7 cellular contexts compared by ENCODE assay signal in genomic region chr3:107565244-107565643, GRCh38. TPM values are rescaled to one million over a fixed set of nuclear protein-coding genes. Genes with fewer than 3 reads are reported as not detected.
DNase-seq lines count a peak whose midpoint lies in the region; ATAC-seq, FAIRE-seq and TF ChIP-seq lines count a peak whose summit lies in the region.
"Not testable (repeated sequence)": the region's sequence is repeated elsewhere in the genome, so short reads cannot be mapped to it uniquely, and the experiment has no call there.

No MANE protein-coding gene starts in this region.

- 88% methylated on average over 7 of the region's 7 CpGs for WGBS in A549 (ENCODE audit: missing lambda C conversion rate)
- WGBS in small intestine, 3 donors = 95 to 98% (median 95%) methylated on average over 7 of the region's 7 CpGs

- not testable (repeated sequence) for TF ChIP-seq POLR2A in A549 (IDR thresholded peaks at IDR 0.05; ENCODE audit: low read length)

- H3K27ac Mint-ChIP-seq in WTC11 = not testable (repeated sequence)

- TF ChIP-seq CTCF in A549 (IDR thresholded peaks at IDR 0.05); HEK293 (tag by site-specific recombination; IDR thresholded peaks at IDR 0.05); WTC11 (IDR thresholded peaks at IDR 0.05); kidney (IDR thresholded peaks at IDR 0.05; ENCODE audit: borderline replicate concordance, extremely low read depth, insufficient read depth): not testable (repeated sequence)

- POLR2A ChIA-PET in A549 (lab: Yijun Ruan, JAX); HEK293 (lab: Yijun Ruan, JAX); WTC11 (lab: Charles Lee): not testable (repeated sequence)

- TF ChIP-seq RAD21 in A549 (conservative IDR thresholded peaks at IDR 0.05 in 1 of 2, IDR thresholded peaks at IDR 0.05 in 1 of 2) = not testable (repeated sequence)

- H3K4me3 Mint-ChIP-seq in WTC11 = not testable (repeated sequence)

- not testable (repeated sequence) for DNase-seq in A549 (ENCODE audit: low read depth in 1 of 2, low spot score in 1 of 2); WTC11 (ENCODE audit: low spot score); frontal cortex (ENCODE audit: low spot score in 2 of 2); kidney; small intestine

- not testable (repeated sequence) for H3K4me1 ChIP-seq in A549; HEK293 (ENCODE audit: control insufficient read depth, insufficient read depth, low read length); kidney (ENCODE audit: control insufficient read depth in 1 of 2, insufficient read depth in 1 of 2, low read depth in 1 of 2, low read length in 2 of 2); small intestine (ENCODE audit: control insufficient read depth in 2 of 2, insufficient read depth in 1 of 2, low read depth in 1 of 2, low read length in 1 of 2)

- CTCF ChIA-PET in A549 (lab: Yijun Ruan, JAX) (interaction anchor here (1.1 to 1.4 kb wide), 2 partner anchors 8 to 136 kb away, joined by 3 to 5 read pairs; no protein-coding TSS in a partner anchor), HEK293 (lab: Yijun Ruan, JAX) (interaction anchor here (1.1 kb wide), 1 partner anchor 40 kb away, joined by 3 read pairs; no protein-coding TSS in a partner anchor), WTC11 (lab: Charles Lee) (interaction anchor here (1.4 kb wide), 1 partner anchor 144 kb away, joined by 4 read pairs; no protein-coding TSS in a partner anchor)

- TF ChIP-seq EP300 in A549 (IDR thresholded peaks at IDR 0.05) = not testable (repeated sequence)

- not testable (repeated sequence) for ATAC-seq in A549, WTC11

- H3K4me3 ChIP-seq in A549; HEK293 (ENCODE audit: low read depth, low read length); kidney (ENCODE audit: low read length in 2 of 2); small intestine (ENCODE audit: low read depth in 1 of 2, low read length in 2 of 2): not testable (repeated sequence)

- not testable (repeated sequence) for H3K9me3 Mint-ChIP-seq in WTC11

- intact Hi-C loops in kidney (cut with DNase I) = not testable (repeated sequence)

- not testable (repeated sequence) for H3K9me3 ChIP-seq in A549; HEK293 (ENCODE audit: control insufficient read depth, insufficient read depth, low read depth, low read length); kidney (ENCODE audit: control insufficient read depth in 1 of 2, low read length in 2 of 2); small intestine (ENCODE audit: control insufficient read depth, low read depth)

- peaks cover 34% of the 10 kb centered on the region for H3K4me1 Mint-ChIP-seq in WTC11

- H3K27me3 ChIP-seq in small intestine (ENCODE audit: control insufficient read depth in 2 of 2, insufficient read depth in 2 of 2, low read length in 2 of 2) = not testable (repeated sequence)

- not testable (repeated sequence) for H3K4me2 ChIP-seq in A549

- not testable (repeated sequence) for H3K36me3 ChIP-seq in HEK293 (ENCODE audit: control insufficient read depth in 2 of 2, insufficient read depth in 1 of 2, low read length in 2 of 2); kidney (ENCODE audit: control insufficient read depth in 1 of 2, insufficient read depth in 2 of 2, low read length in 2 of 2); small intestine (ENCODE audit: control insufficient read depth in 2 of 2, insufficient read depth in 2 of 2, low read length in 2 of 2)

- H3K27me3 Mint-ChIP-seq in WTC11 (ENCODE audit: low read depth) = not testable (repeated sequence)

- not testable (repeated sequence) for FAIRE-seq in A549 (lab: Jason Lieb, UNC)
- FAIRE-seq in endometrium (lab: Jason Lieb, UNC) (peak; percentile 74), frontal cortex (lab: Jason Lieb, UNC) (peak; percentile 61), kidney (lab: Jason Lieb, UNC) (peak; percentile 27), small intestine (lab: Jason Lieb, UNC) (peak; percentile 15)

- H3K27ac ChIP-seq in A549; HEK293 (ENCODE audit: extremely low read depth, low read depth, low read length); kidney (ENCODE audit: low read depth in 2 of 2, low read length in 2 of 2); small intestine (ENCODE audit: low read depth in 1 of 2, low read length in 1 of 2): not testable (repeated sequence)

- not testable (repeated sequence) for H3K9ac ChIP-seq in kidney (ENCODE audit: low read length in 2 of 2)

- H3K36me3 Mint-ChIP-seq in WTC11 = not testable (repeated sequence)

TF ChIP-seq in A549, 52 proteins besides CTCF, POLR2A, EP300 and RAD21:
- peak; percentile 56 for TF ChIP-seq ZC3H11A (IDR thresholded peaks at IDR 0.05)

TF ChIP-seq in HEK293, 187 proteins besides CTCF, POLR2A, EP300 and RAD21 (continues in another document):
- TF ChIP-seq ZNF138 (tag by site-specific recombination; IDR thresholded peaks at IDR 0.05; ENCODE audit: borderline replicate concordance) = 0 out of 2 replicates have a peak, but pooled peaks have one; percentile 28
- peak; percentile 46; the same call in 1 of the 2 replicates for TF ChIP-seq ZNF654 (tag by site-specific recombination; IDR thresholded peaks at IDR 0.05; ENCODE audit: low read depth)
- TF ChIP-seq ZNF555 (tag by site-specific recombination; conservative IDR thresholded peaks at IDR 0.05) = peak; percentile 80
- 0 out of 2 replicates have a peak, but pooled peaks have one; percentile 43 for TF ChIP-seq ZNF639 (tag by site-specific recombination; IDR thresholded peaks at IDR 0.05)
- TF ChIP-seq ZNF354C (tag by site-specific recombination; IDR thresholded peaks at IDR 0.05; ENCODE audit: borderline replicate concordance, low read depth) = 0 out of 2 replicates have a peak, but pooled peaks have one; percentile 34

TF ChIP-seq in WTC11, 78 proteins besides CTCF, POLR2A, EP300 and RAD21:
- TF ChIP-seq HMGA2 (CRISPR knock-in tag; IDR thresholded peaks at IDR 0.05) (peak; percentile 70), ZNF121 (CRISPR knock-in tag; IDR thresholded peaks at IDR 0.05) (0 out of 2 replicates have a peak, but pooled peaks have one; percentile 42)

RNA-seq across cellular contexts. Expression of gene BBX, which starts 42.5 kb away (rescaled TPM):
- polyA plus RNA-seq in A549 (2011; rRNA removed) (55.7 and 62.8 TPM in 2 replicates), A549 (2017; fragmentation: RNase III; extraction: RNeasy Plus Mini Kit Qiagen cat#74134 plus additional on column Dnase treatment) (16.4 to 16.8 TPM (median 16.7 TPM) in 3 replicates), kidney (ENCODE audit: insufficient read depth, low read depth, low replicate concordance) (8.1 TPM), small intestine (1 to 10 TPM; 3.5 to 8.2 (median 4.5) TPM)
- polyA plus RNA-seq in A549 (2012; cell fraction: cytosol; rRNA removed) = 7.9 and 8.2 TPM in 2 replicates
- 6.4 and 8.8 TPM in 2 replicates for polyA plus RNA-seq in A549 (2012; cell fraction: nucleus; rRNA removed)
- polyA minus RNA-seq in A549 (2011; rRNA and poly(A)+ RNA removed) = 119 and 120 TPM in 2 replicates
- total RNA-seq in WTC11 (2021) (45.0 to 52.0 TPM (median 49.3 TPM) in 3 replicates), frontal cortex (19.6 TPM), kidney (85.8 TPM)
